In the genomic region with DNA sequence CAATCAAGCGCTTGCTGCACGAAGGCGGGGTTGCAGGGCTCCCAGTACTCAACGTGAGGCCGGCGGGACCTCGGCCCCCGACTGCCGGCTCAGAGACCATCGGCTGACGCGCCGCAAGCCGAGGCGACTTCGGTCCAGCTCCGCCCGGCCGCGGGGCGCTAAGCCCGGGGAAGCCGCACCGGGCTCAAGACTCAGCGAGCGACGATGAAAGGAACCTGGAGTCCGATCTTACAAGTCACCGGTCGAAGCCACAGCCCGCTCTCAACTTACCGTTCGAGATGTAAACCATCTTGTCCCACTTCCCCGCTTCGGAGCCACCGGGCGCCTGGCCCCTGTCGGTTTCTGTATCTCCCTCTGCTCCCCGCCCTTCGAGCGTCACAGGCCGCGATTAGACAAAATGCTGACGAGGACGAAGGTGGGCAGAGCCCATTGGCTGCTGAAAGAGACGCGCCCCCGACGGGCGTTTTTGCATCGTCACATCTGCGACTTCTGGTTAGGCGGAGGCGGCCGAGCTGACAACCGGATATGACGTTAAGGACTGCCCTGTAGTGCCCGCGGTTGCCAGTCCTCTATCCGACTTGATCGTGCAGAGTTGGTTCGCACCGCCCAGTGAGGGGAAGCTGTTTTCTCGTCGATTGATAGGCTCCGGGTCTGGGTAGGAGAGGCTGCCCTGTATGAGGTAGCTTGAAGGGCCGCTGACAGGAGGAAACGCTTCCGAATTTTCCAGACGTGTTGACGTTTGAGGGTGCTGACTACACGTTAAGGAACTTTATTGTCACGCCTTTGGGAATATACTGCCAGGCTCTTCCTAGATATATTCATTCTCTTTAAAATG, we compare ENCODE assay signal across 8 cellular contexts. TPM values are rescaled to one million over a fixed set of nuclear protein-coding genes. Genes with fewer than 3 reads are reported as not detected.
DNase-seq lines count a peak whose midpoint lies in the region; ATAC-seq and TF ChIP-seq lines count a peak whose summit lies in the region.

A gene (minus strand): TSS at position 360 of the 835 bp plus-strand sequence.

- H3K4me1 Mint-ChIP-seq in activated T-helper 17 cell treated with anti-CD3 and anti-CD28 coated beads, Interleukin-2, amount 50 U/mL, for 72 hours: peaks cover 29% of the 10 kb centered on the region
- H3K4me1 Mint-ChIP-seq in naive B cell: peaks cover 31 to 35% (median 35%) of the 10 kb centered on the region in 3 donors
- H3K4me1 Mint-ChIP-seq in stimulated activated memory B cell treated with anti-CD40 and anti-IgM and Interleukin-4, amounts not matched to agents 10 μg/mL and 1 μg/mL and 100 μg/mL, for 72 hours: peaks cover 44% of the 10 kb centered on the region

- TF ChIP-seq CTCF in LNCaP clone FGC (IDR thresholded peaks at IDR 0.05; ENCODE audit: control insufficient read depth, extremely low read depth, insufficient read depth) (no peak), RWPE1 (conservative IDR thresholded peaks at IDR 0.05; ENCODE audit: low read depth) (no peak)

- CTCF ChIA-PET in RWPE1 (lab: Yijun Ruan, JAX): no interaction called here

- peak within 1 kb of the TSS; percentile 96 for H3K4me3 Mint-ChIP-seq in activated T-helper 17 cell treated with anti-CD3 and anti-CD28 coated beads, Interleukin-2, amount 50 U/mL, for 72 hours
- H3K4me3 Mint-ChIP-seq in naive B cell: peak within 1 kb of the TSS; percentile 90 to 97 (median 96)
- H3K4me3 Mint-ChIP-seq in stimulated activated memory B cell treated with anti-CD40 and anti-IgM and Interleukin-4, amounts not matched to agents 10 μg/mL and 1 μg/mL and 100 μg/mL, for 72 hours: peak within 1 kb of the TSS; percentile 83

- H3K9me3 Mint-ChIP-seq in activated T-helper 17 cell treated with anti-CD3 and anti-CD28 coated beads, Interleukin-2, amount 50 U/mL, for 72 hours: peaks cover 10% of the 10 kb centered on the region
- peaks cover 0 to 17% (median 2%) of the 10 kb centered on the region in 7 donors for H3K9me3 Mint-ChIP-seq in naive B cell
- H3K9me3 Mint-ChIP-seq in stimulated activated memory B cell treated with anti-CD40 and anti-IgM and Interleukin-4, amounts not matched to agents 10 μg/mL and 1 μg/mL and 100 μg/mL, for 72 hours: peaks cover 6% of the 10 kb centered on the region

- peak within 1 kb of the TSS; percentile 77 for H3K27ac ChIP-seq in RWPE1

- H3K27ac Mint-ChIP-seq in activated T-helper 17 cell treated with anti-CD3 and anti-CD28 coated beads, Interleukin-2, amount 50 U/mL, for 72 hours: peak within 1 kb of the TSS; percentile 95
- peak within 1 kb of the TSS; percentile 97 to 99 (median 99) for H3K27ac Mint-ChIP-seq in naive B cell
- peak within 1 kb of the TSS; percentile 98 for H3K27ac Mint-ChIP-seq in stimulated activated memory B cell treated with anti-CD40 and anti-IgM and Interleukin-4, amounts not matched to agents 10 μg/mL and 1 μg/mL and 100 μg/mL, for 72 hours

- peaks cover 7% of the 10 kb centered on the region for H3K27me3 Mint-ChIP-seq in activated T-helper 17 cell treated with anti-CD3 and anti-CD28 coated beads, Interleukin-2, amount 50 U/mL, for 72 hours
- H3K27me3 Mint-ChIP-seq in naive B cell: peaks cover 0 to 22% (median 3%) of the 10 kb centered on the region in 3 donors
- no peaks in the 10 kb centered on the region for H3K27me3 Mint-ChIP-seq in stimulated activated memory B cell treated with anti-CD40 and anti-IgM and Interleukin-4, amounts not matched to agents 10 μg/mL and 1 μg/mL and 100 μg/mL, for 72 hours

- peaks cover 44% of the 10 kb centered on the region for H3K36me3 Mint-ChIP-seq in activated T-helper 17 cell treated with anti-CD3 and anti-CD28 coated beads, Interleukin-2, amount 50 U/mL, for 72 hours (ENCODE audit: low read depth)
- H3K36me3 Mint-ChIP-seq in naive B cell: peaks cover 10 to 28% of the 10 kb centered on the region in 2 donors
- H3K36me3 Mint-ChIP-seq in stimulated activated memory B cell treated with anti-CD40 and anti-IgM and Interleukin-4, amounts not matched to agents 10 μg/mL and 1 μg/mL and 100 μg/mL, for 72 hours: peaks cover 20% of the 10 kb centered on the region

- DNase-seq in Daoy (ENCODE audit: low read depth) (peak; percentile 97), GOT3 (lab: John Stamatoyannopoulos, UW) (peak; percentile 92), LNCaP clone FGC (ENCODE audit: low read depth) (peak; percentile 99), RWPE1 (ENCODE audit: low spot score) (peak; percentile 91), fibroblast of gingiva (ENCODE audit: low read depth) (peak; percentile 99), naive B cell (peak; percentile 98)

- peak within 1 kb of the TSS; percentile 97 for H3K4me3 ChIP-seq in LNCaP clone FGC (ENCODE audit: low read depth, low read length)

- POLR2A ChIA-PET in RWPE1 (lab: Yijun Ruan, JAX; ENCODE audit: low non-redundant PET): no interaction called here

- peak; percentile 97 for ATAC-seq in activated T-helper 17 cell treated with anti-CD3 and anti-CD28 coated beads, Interleukin-2, amount 50 U/mL, for 72 hours (replicated peaks)
- ATAC-seq in naive B cell (ENCODE audit: low read depth in 2 of 2): peak; percentile 88 to 90
- ATAC-seq in stimulated activated memory B cell treated with anti-CD40 and anti-IgM and Interleukin-4, amounts not matched to agents 10 μg/mL and 1 μg/mL and 100 μg/mL, for 72 hours: peak; percentile 98

RNA-seq across cellular contexts. Expression of the gene that starts here (rescaled TPM):
- 54.8 and 62.3 TPM in 2 replicates for total RNA-seq in Daoy (2014; rRNA removed; shearing (Covaris generic))
- 10 to 100 TPM; 37.0 to 55.9 TPM for total RNA-seq in activated T-helper 17 cell treated with anti-CD3 and anti-CD28 coated beads, Interleukin-2, amount 50 U/mL, for 72 hours
- polyA plus RNA-seq in naive B cell (ENCODE audit: low read depth in 6 of 6): 100 to 1,000 TPM; 104 to 137 (median 121) TPM

Comparison
In these comparisons a context has a peak if more than half of its experiments do, and no peak if none do; other contexts are left out.
1. Peak in every context shown above with its lines: DNase-seq, ATAC-seq, H3K4me3 ChIP-seq and H3K27ac ChIP-seq.